In genomic region chr22:29039684-29040083, GRCh38 we compare ENCODE assay signal across 1 cellular context.
A peak's percentile ranks its signal among the peaks of the same experiment; 100 is the strongest.
TF ChIP-seq lines count a peak whose summit lies in the region.

No MANE protein-coding gene starts in this region.

TF ChIP-seq in HepG2, 621 proteins besides CTCF, POLR2A, EP300 and RAD21:
- TF ChIP-seq RBM22 (optimal IDR thresholded peaks at IDR 0.05; ENCODE audit: low read length) (peak; percentile 6), ZNF770 (CRISPR knock-in tag; IDR thresholded peaks at IDR 0.05) (peak; percentile 93)
